1 cellular context compared by ENCODE assay signal in genomic region chr1:16612332-16613172, GRCh38.
A peak's percentile ranks its signal among the peaks of the same experiment; 100 is the strongest.
TF ChIP-seq lines count a peak whose summit lies in the region.

No MANE protein-coding gene starts in this region.

TF ChIP-seq in WTC11, 78 proteins besides CTCF, POLR2A, EP300 and RAD21 (continued from another document):
- TF ChIP-seq AR (CRISPR knock-in tag; IDR thresholded peaks at IDR 0.05) (no peak), ERG (CRISPR knock-in tag; IDR thresholded peaks at IDR 0.05) (no peak), IRF2 (CRISPR knock-in tag; IDR thresholded peaks at IDR 0.05; ENCODE audit: borderline replicate concordance, low read depth) (no peak), ATF3 (CRISPR knock-in tag; conservative IDR thresholded peaks at IDR 0.05) (no peak), GRHL2 (CRISPR knock-in tag; IDR thresholded peaks at IDR 0.05; ENCODE audit: insufficient replicate concordance, severe bottlenecking) (no peak), ZMAT4 (CRISPR knock-in tag; IDR thresholded peaks at IDR 0.05) (no peak), EMX1 (CRISPR knock-in tag; IDR thresholded peaks at IDR 0.05) (no peak), SMAD4 (CRISPR knock-in tag; IDR thresholded peaks at IDR 0.05) (peak; percentile 16; the same call in 1 of the 2 replicates), USF1 (CRISPR knock-in tag; IDR thresholded peaks at IDR 0.05) (no peak), ZNF121 (CRISPR knock-in tag; IDR thresholded peaks at IDR 0.05) (no peak)
TF ChIP-seq in WTC11: peak in this region for 3.
